In genomic region chr14:63388766-63389431, GRCh38 we compare ENCODE assay signal across 8 cellular contexts.
DNase-seq lines count a peak whose midpoint lies in the region; ATAC-seq and TF ChIP-seq lines count a peak whose summit lies in the region.

No MANE protein-coding gene starts in this region.

- no peaks in the 10 kb centered on the region for H3K9me3 Mint-ChIP-seq in nephron progenitor cell

- ATAC-seq in GM18498 (IDR thresholded peaks at IDR 0.05; ENCODE audit: unreplicated experiment) (peak; percentile 73), HG03060 (IDR thresholded peaks at IDR 0.05; ENCODE audit: low read depth, unreplicated experiment) (peak; percentile 73)

- H3K27me3 ChIP-seq in esophagus squamous epithelium (no peaks in the 10 kb centered on the region), suprapubic skin (no peaks in the 10 kb centered on the region)

- H3K27me3 Mint-ChIP-seq in nephron progenitor cell (ENCODE audit: low read depth, poor library complexity): no peaks in the 10 kb centered on the region

- H3K4me1 ChIP-seq in esophagus squamous epithelium (no peaks in the 10 kb centered on the region), suprapubic skin (no peaks in the 10 kb centered on the region)

- intact Hi-C loops in esophagus squamous epithelium (cut with DNase I): loop anchor here (5.0 to 10.0 kb wide), 2 partner anchors 158 to 376 kb away; no protein-coding TSS in a partner anchor

- CTCF ChIA-PET in AG04449 (lab: Yijun Ruan, JAX): interaction anchor here (0.6 to 3.7 kb wide), 33 partner anchors 8 to 401 kb away, joined by 3 to 24 read pairs (median 4); partner anchors contain the start of genes PPP2R5E and WDR89

- peak overlapping the region; percentile 66 for H3K27ac Mint-ChIP-seq in nephron progenitor cell

- no peak overlapping the region for H3K27ac ChIP-seq in esophagus squamous epithelium
- no peak overlapping the region for H3K27ac ChIP-seq in suprapubic skin

- H3K36me3 Mint-ChIP-seq in nephron progenitor cell (ENCODE audit: low read depth): peaks cover 77% of the 10 kb centered on the region

- no peak overlapping the region for H3K4me3 Mint-ChIP-seq in nephron progenitor cell

- DNase-seq in AG04449 (ENCODE audit: low read depth, low spot score) (no peak), NCI-H748 (lab: John Stamatoyannopoulos, UW; ENCODE audit: unreplicated experiment) (peak; percentile 49), esophagus squamous epithelium (lab: John Stamatoyannopoulos, UW) (no peak), nephron progenitor cell (peak; percentile 56), suprapubic skin (ENCODE audit: low spot score in 2 of 2) (no peak)
- DNase-seq in activated CD8-positive, alpha-beta memory T cell treated with anti-CD3 and anti-CD28 coated beads, Interleukin-2, amount 50 U/mL, for 4 hours: peak; percentile 57

- no peak for TF ChIP-seq EP300 in suprapubic skin (IDR thresholded peaks at IDR 0.05)

- H3K36me3 ChIP-seq in esophagus squamous epithelium (peaks cover 0 to 96% (median 3%) of the 10 kb centered on the region in 3 donors), suprapubic skin (peaks cover 40% of the 10 kb centered on the region)

- H3K9me3 ChIP-seq in esophagus squamous epithelium (no peaks in the 10 kb centered on the region), suprapubic skin (no peaks in the 10 kb centered on the region)

- POLR2A ChIA-PET in AG04449 (lab: Yijun Ruan, JAX): interaction anchor here (1.4 kb wide), 1 partner anchor 155 kb away, joined by 6 read pairs; the partner anchor contains the start of gene PPP2R5E

- TF ChIP-seq CTCF in AG04449 (IDR thresholded peaks at IDR 0.05; ENCODE audit: insufficient read depth, low read length, missing control alignments): peak; percentile 88
- peak; percentile 49 to 83 (median 78) for TF ChIP-seq CTCF in esophagus squamous epithelium (IDR thresholded peaks at IDR 0.05)
- peak; percentile 69 for TF ChIP-seq CTCF in nephron progenitor cell (IDR thresholded peaks at IDR 0.05)
- TF ChIP-seq CTCF in suprapubic skin (IDR thresholded peaks at IDR 0.05): peak; percentile 64 to 66

- WGBS in esophagus squamous epithelium, 2 donors: 52% methylated on average over 8 of the region's 8 CpGs
- WGBS in suprapubic skin: 63% methylated on average over 8 of the region's 8 CpGs

- TF ChIP-seq POLR2A in esophagus squamous epithelium (IDR thresholded peaks at IDR 0.05): no peak
- TF ChIP-seq POLR2A in suprapubic skin (IDR thresholded peaks at IDR 0.05): no peak

- H3K4me3 ChIP-seq in AG04449 (ENCODE audit: low read depth, low read length) (no peak overlapping the region), esophagus squamous epithelium (no peak overlapping the region), suprapubic skin (no peak overlapping the region)

- no peaks in the 10 kb centered on the region for H3K4me1 Mint-ChIP-seq in nephron progenitor cell

Comparison
In these comparisons a context has a peak if more than half of its experiments do, and no peak if none do; other contexts are left out.
1. DNase-seq: peak in NCI-H748 (single experiment), activated CD8-positive, alpha-beta memory T cell treated with anti-CD3 and anti-CD28 coated beads, Interleukin-2, amount 50 U/mL, for 4 hours (single experiment) and nephron progenitor cell (single experiment); none in AG04449 (single experiment), esophagus squamous epithelium (single experiment) and suprapubic skin (0 of 2).
2. Peak in every context shown above with its lines, with median percentiles within 50 percentile points of each other: CTCF ChIP-seq.